In the genomic region with DNA sequence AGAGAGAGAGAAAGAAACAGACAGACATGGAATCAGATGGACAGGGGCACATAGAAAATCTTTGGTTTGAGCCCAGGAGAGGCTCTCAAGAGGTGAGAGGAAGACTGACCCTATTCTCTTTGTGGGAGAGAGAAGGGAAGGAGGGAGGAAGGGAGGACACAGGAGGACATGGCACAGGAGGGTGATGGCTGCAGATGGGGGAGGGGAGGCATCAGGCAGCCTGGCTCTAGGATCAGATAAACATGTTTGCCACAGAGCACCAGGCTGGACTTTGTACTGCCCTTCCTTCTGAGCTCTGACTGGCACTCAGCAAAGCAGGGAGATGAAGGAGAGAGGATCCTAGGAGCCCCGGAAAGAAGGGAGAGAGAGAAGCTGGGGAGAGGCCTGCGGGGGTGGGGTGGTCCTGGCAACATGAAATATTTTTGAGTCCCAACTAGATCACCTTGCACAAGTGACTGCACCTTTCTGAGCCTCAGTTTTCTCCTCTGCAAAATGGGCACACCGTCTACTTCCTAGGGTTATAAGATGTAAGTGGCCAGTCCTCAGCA, we compare ENCODE assay signal across 1 cellular context.
TF ChIP-seq lines count a peak whose summit lies in the region.

No MANE protein-coding gene starts in this region.

TF ChIP-seq in HepG2, 621 proteins besides CTCF, POLR2A, EP300 and RAD21 (continued from another document and continues in another):
- TF ChIP-seq, protein P1, sequence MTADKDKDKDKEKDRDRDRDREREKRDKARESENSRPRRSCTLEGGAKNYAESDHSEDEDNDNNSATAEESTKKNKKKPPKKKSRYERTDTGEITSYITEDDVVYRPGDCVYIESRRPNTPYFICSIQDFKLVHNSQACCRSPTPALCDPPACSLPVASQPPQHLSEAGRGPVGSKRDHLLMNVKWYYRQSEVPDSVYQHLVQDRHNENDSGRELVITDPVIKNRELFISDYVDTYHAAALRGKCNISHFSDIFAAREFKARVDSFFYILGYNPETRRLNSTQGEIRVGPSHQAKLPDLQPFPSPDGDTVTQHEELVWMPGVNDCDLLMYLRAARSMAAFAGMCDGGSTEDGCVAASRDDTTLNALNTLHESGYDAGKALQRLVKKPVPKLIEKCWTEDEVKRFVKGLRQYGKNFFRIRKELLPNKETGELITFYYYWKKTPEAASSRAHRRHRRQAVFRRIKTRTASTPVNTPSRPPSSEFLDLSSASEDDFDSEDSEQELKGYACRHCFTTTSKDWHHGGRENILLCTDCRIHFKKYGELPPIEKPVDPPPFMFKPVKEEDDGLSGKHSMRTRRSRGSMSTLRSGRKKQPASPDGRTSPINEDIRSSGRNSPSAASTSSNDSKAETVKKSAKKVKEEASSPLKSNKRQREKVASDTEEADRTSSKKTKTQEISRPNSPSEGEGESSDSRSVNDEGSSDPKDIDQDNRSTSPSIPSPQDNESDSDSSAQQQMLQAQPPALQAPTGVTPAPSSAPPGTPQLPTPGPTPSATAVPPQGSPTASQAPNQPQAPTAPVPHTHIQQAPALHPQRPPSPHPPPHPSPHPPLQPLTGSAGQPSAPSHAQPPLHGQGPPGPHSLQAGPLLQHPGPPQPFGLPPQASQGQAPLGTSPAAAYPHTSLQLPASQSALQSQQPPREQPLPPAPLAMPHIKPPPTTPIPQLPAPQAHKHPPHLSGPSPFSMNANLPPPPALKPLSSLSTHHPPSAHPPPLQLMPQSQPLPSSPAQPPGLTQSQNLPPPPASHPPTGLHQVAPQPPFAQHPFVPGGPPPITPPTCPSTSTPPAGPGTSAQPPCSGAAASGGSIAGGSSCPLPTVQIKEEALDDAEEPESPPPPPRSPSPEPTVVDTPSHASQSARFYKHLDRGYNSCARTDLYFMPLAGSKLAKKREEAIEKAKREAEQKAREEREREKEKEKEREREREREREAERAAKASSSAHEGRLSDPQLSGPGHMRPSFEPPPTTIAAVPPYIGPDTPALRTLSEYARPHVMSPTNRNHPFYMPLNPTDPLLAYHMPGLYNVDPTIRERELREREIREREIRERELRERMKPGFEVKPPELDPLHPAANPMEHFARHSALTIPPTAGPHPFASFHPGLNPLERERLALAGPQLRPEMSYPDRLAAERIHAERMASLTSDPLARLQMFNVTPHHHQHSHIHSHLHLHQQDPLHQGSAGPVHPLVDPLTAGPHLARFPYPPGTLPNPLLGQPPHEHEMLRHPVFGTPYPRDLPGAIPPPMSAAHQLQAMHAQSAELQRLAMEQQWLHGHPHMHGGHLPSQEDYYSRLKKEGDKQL (CRISPR knock-in tag; IDR thresholded peaks at IDR 0.05; ENCODE audit: low read depth) = no peak
- TF ChIP-seq, protein P2, sequence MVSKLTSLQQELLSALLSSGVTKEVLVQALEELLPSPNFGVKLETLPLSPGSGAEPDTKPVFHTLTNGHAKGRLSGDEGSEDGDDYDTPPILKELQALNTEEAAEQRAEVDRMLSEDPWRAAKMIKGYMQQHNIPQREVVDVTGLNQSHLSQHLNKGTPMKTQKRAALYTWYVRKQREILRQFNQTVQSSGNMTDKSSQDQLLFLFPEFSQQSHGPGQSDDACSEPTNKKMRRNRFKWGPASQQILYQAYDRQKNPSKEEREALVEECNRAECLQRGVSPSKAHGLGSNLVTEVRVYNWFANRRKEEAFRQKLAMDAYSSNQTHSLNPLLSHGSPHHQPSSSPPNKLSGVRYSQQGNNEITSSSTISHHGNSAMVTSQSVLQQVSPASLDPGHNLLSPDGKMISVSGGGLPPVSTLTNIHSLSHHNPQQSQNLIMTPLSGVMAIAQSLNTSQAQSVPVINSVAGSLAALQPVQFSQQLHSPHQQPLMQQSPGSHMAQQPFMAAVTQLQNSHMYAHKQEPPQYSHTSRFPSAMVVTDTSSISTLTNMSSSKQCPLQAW (CRISPR knock-in tag; IDR thresholded peaks at IDR 0.05) = no peak
- TF ChIP-seq CEBPG (CRISPR knock-in tag; IDR thresholded peaks at IDR 0.05) (0 out of 2 replicates have a peak, but pooled peaks have one; percentile 4), BORCS8-MEF2B (CRISPR knock-in tag; IDR thresholded peaks at IDR 0.05) (peak; percentile 45; the same call in 1 of the 2 replicates), ZNF879 (CRISPR knock-in tag; IDR thresholded peaks at IDR 0.05) (no peak), ZNF878 (CRISPR knock-in tag; IDR thresholded peaks at IDR 0.05) (0 out of 2 replicates have a peak, but pooled peaks have one; percentile 11), ZNF713 (CRISPR knock-in tag; IDR thresholded peaks at IDR 0.05) (no peak), ETS1 (CRISPR knock-in tag; IDR thresholded peaks at IDR 0.05) (no peak), TCF12 (IDR thresholded peaks at IDR 0.05) (no peak), TCF12 (CRISPR knock-in tag; IDR thresholded peaks at IDR 0.05) (no peak), MAF1 (CRISPR knock-in tag; IDR thresholded peaks at IDR 0.05; ENCODE audit: borderline replicate concordance) (no peak), LRRFIP1 (CRISPR knock-in tag; conservative IDR thresholded peaks at IDR 0.05) (no peak), ZNF839 (CRISPR knock-in tag; IDR thresholded peaks at IDR 0.05; ENCODE audit: borderline replicate concordance) (no peak), ASH2L (IDR thresholded peaks at IDR 0.05; ENCODE audit: insufficient read length, low read depth, low read length) (peak; percentile 59), PHF21A (CRISPR knock-in tag; IDR thresholded peaks at IDR 0.05) (0 out of 2 replicates have a peak, but pooled peaks have one; percentile 33), HMGA1 (CRISPR knock-in tag; conservative IDR thresholded peaks at IDR 0.05) (no peak), ZNF597 (CRISPR knock-in tag; IDR thresholded peaks at IDR 0.05) (no peak), ZSCAN20 (CRISPR knock-in tag; IDR thresholded peaks at IDR 0.05; ENCODE audit: borderline replicate concordance) (no peak), REPIN1 (CRISPR knock-in tag; IDR thresholded peaks at IDR 0.05; ENCODE audit: borderline replicate concordance, low read depth) (0 out of 2 replicates have a peak, but pooled peaks have one; percentile 35), ZNF446 (CRISPR knock-in tag; IDR thresholded peaks at IDR 0.05) (no peak), ZNF678 (CRISPR knock-in tag; IDR thresholded peaks at IDR 0.05) (no peak), ZNF670 (CRISPR knock-in tag; IDR thresholded peaks at IDR 0.05; ENCODE audit: borderline replicate concordance) (no peak), NAIF1 (CRISPR knock-in tag; IDR thresholded peaks at IDR 0.05; ENCODE audit: borderline replicate concordance) (no peak), ELF1 (CRISPR knock-in tag; IDR thresholded peaks at IDR 0.05) (no peak), ZNF761 (CRISPR knock-in tag; conservative IDR thresholded peaks at IDR 0.05) (no peak), BCL6 (CRISPR knock-in tag; IDR thresholded peaks at IDR 0.05) (no peak), ZKSCAN8 (CRISPR knock-in tag; IDR thresholded peaks at IDR 0.05; ENCODE audit: borderline replicate concordance) (no peak), ZNF230 (CRISPR knock-in tag; IDR thresholded peaks at IDR 0.05) (no peak), ZNF12 (CRISPR knock-in tag; IDR thresholded peaks at IDR 0.05) (no peak), MED1 (CRISPR knock-in tag; IDR thresholded peaks at IDR 0.05) (peak; percentile 51), ZNF414 (CRISPR knock-in tag; IDR thresholded peaks at IDR 0.05) (no peak), ZNF510 (CRISPR knock-in tag; IDR thresholded peaks at IDR 0.05; ENCODE audit: low read depth) (no peak), CBX1 (IDR thresholded peaks at IDR 0.05; ENCODE audit: low read depth) (peak; percentile 70), ZNF329 (CRISPR knock-in tag; IDR thresholded peaks at IDR 0.05; ENCODE audit: low read depth) (no peak), FOXJ3 (CRISPR knock-in tag; IDR thresholded peaks at IDR 0.05; ENCODE audit: borderline replicate concordance) (no peak), ZNF232 (CRISPR knock-in tag; IDR thresholded peaks at IDR 0.05; ENCODE audit: borderline replicate concordance) (no peak), MIER3 (CRISPR knock-in tag; IDR thresholded peaks at IDR 0.05; ENCODE audit: borderline replicate concordance) (peak; percentile 82), ZNF296 (CRISPR knock-in tag; conservative IDR thresholded peaks at IDR 0.05) (no peak), ZMYM3 (CRISPR knock-in tag; IDR thresholded peaks at IDR 0.05) (peak; percentile 98), ZNF512 (CRISPR knock-in tag; IDR thresholded peaks at IDR 0.05) (no peak)
- TF ChIP-seq, protein P3, sequence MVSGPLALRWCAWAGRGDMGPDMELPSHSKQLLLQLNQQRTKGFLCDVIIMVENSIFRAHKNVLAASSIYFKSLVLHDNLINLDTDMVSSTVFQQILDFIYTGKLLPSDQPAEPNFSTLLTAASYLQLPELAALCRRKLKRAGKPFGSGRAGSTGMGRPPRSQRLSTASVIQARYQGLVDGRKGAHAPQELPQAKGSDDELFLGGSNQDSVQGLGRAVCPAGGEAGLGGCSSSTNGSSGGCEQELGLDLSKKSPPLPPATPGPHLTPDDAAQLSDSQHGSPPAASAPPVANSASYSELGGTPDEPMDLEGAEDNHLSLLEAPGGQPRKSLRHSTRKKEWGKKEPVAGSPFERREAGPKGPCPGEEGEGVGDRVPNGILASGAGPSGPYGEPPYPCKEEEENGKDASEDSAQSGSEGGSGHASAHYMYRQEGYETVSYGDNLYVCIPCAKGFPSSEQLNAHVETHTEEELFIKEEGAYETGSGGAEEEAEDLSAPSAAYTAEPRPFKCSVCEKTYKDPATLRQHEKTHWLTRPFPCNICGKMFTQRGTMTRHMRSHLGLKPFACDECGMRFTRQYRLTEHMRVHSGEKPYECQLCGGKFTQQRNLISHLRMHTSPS (CRISPR knock-in tag; IDR thresholded peaks at IDR 0.05; ENCODE audit: low read depth) = peak; percentile 81
- TF ChIP-seq, protein P4, sequence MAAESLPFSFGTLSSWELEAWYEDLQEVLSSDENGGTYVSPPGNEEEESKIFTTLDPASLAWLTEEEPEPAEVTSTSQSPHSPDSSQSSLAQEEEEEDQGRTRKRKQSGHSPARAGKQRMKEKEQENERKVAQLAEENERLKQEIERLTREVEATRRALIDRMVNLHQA (CRISPR knock-in tag; IDR thresholded peaks at IDR 0.05) = no peak
